ENCODE assay signal across 10 cellular contexts in genomic region chr7:104328308-104328969, GRCh38. TPM values are rescaled to one million over a fixed set of nuclear protein-coding genes. Genes with fewer than 3 reads are reported as not detected.
DNase-seq lines count a peak whose midpoint lies in the region; ATAC-seq and TF ChIP-seq lines count a peak whose summit lies in the region.
"Had no signal": no experiment of that assay in that cellular context is flagged by ENCODE, and none has a peak within 500 bp of the region (broad histone marks: within the 10 kb centered on the region; RNA-seq: fewer than 3 reads in every experiment).

Gene LHFPL3 (plus strand): TSS chr7:104328603.

- no peaks in the 10 kb centered on the region for H3K9me3 ChIP-seq in thoracic aorta
- H3K9me3 ChIP-seq: upper lobe of left lung had no signal

- no peak within 1 kb of the TSS for H3K27ac Mint-ChIP-seq in activated T-cell treated with anti-CD3 and anti-CD28 coated beads, Interleukin-2, amount 50 U/mL, for 24 hours
- no peak within 1 kb of the TSS for H3K27ac Mint-ChIP-seq in WTC11

- ATAC-seq in WTC11 (peak; percentile 74), thoracic aorta (ENCODE audit: insufficient number of reproducible peaks, low FRiP score, low read depth) (no peak), GM21423 (IDR thresholded peaks at IDR 0.05; ENCODE audit: unreplicated experiment) (no peak), GM19035 (IDR thresholded peaks at IDR 0.05; ENCODE audit: unreplicated experiment) (no peak), GM18502 (IDR thresholded peaks at IDR 0.05; ENCODE audit: poor library complexity, unreplicated experiment) (no peak)

- H3K27me3 Mint-ChIP-seq in activated T-cell treated with anti-CD3 and anti-CD28 coated beads, Interleukin-2, amount 50 U/mL, for 24 hours, result peaks cover 66% of the 10 kb centered on the region
- peaks cover 69% of the 10 kb centered on the region for H3K27me3 Mint-ChIP-seq in WTC11 (ENCODE audit: low read depth)

- H3K36me3 Mint-ChIP-seq in activated T-cell treated with anti-CD3 and anti-CD28 coated beads, Interleukin-2, amount 50 U/mL, for 24 hours (ENCODE audit: low read depth), result no peaks in the 10 kb centered on the region
- no peaks in the 10 kb centered on the region for H3K36me3 Mint-ChIP-seq in WTC11

- POLR2A ChIA-PET in WTC11 (lab: Charles Lee), result no interaction called here

- DNase-seq in activated T-cell treated with anti-CD3 and anti-CD28 coated beads, Interleukin-2, amount 50 U/mL, for 24 hours, result peak; percentile 28
- DNase-seq in activated T-cell treated with anti-CD3 and anti-CD28 coated beads, Interleukin-2, amount 50 U/mL, for 1 hour, result no peak
- peak; percentile 59 for DNase-seq in WTC11 (ENCODE audit: low spot score)
- peak; percentile 2 for DNase-seq in iris pigment epithelial cell (ENCODE audit: low read depth)
- no peak for DNase-seq in thoracic aorta (ENCODE audit: low spot score)

- H3K4me1 Mint-ChIP-seq in activated T-cell treated with anti-CD3 and anti-CD28 coated beads, Interleukin-2, amount 50 U/mL, for 24 hours (ENCODE audit: low read depth), result peaks cover 16% of the 10 kb centered on the region
- peaks cover 16% of the 10 kb centered on the region for H3K4me1 Mint-ChIP-seq in WTC11

- CTCF ChIA-PET in WTC11 (lab: Charles Lee), result no interaction called here

- TF ChIP-seq CTCF in WTC11 (IDR thresholded peaks at IDR 0.05) (no peak), thoracic aorta (IDR thresholded peaks at IDR 0.05) (no peak)

- H3K27me3 ChIP-seq in thoracic aorta (replicated peaks; ENCODE audit: insufficient read depth), result no peaks in the 10 kb centered on the region

- H3K9me3 Mint-ChIP-seq in activated T-cell treated with anti-CD3 and anti-CD28 coated beads, Interleukin-2, amount 50 U/mL, for 24 hours, result no peaks in the 10 kb centered on the region
- H3K9me3 Mint-ChIP-seq in WTC11, result no peaks in the 10 kb centered on the region

- no peaks in the 10 kb centered on the region for H3K36me3 ChIP-seq in thoracic aorta
- H3K36me3 ChIP-seq: upper lobe of left lung had no signal

- peak within 1 kb of the TSS; percentile 20 for H3K4me3 Mint-ChIP-seq in activated T-cell treated with anti-CD3 and anti-CD28 coated beads, Interleukin-2, amount 50 U/mL, for 24 hours
- peak within 1 kb of the TSS; percentile 74 for H3K4me3 Mint-ChIP-seq in WTC11

- H3K27ac ChIP-seq in thoracic aorta, result no peak within 1 kb of the TSS
- H3K27ac ChIP-seq: upper lobe of left lung had no signal

- peaks cover 0 to 17% of the 10 kb centered on the region in 2 donors for H3K4me1 ChIP-seq in thoracic aorta (ENCODE audit: control insufficient read depth in 1 of 2, low read depth in 2 of 2)

- H3K4me3 ChIP-seq in thoracic aorta, result peak within 1 kb of the TSS; percentile 57

TF ChIP-seq in WTC11, 78 proteins besides CTCF, POLR2A, EP300 and RAD21:
- TF ChIP-seq TP53 (CRISPR knock-in tag; IDR thresholded peaks at IDR 0.05), result peak; percentile 84; the same call in 1 of the 2 replicates
- TF ChIP-seq FOXP1 (CRISPR knock-in tag; IDR thresholded peaks at IDR 0.05; ENCODE audit: borderline replicate concordance), result 0 out of 2 replicates have a peak, but pooled peaks have one; percentile 9
- peak; percentile 96 for TF ChIP-seq ZNF263 (CRISPR knock-in tag; IDR thresholded peaks at IDR 0.05; ENCODE audit: low read depth)
- 0 out of 2 replicates have a peak, but pooled peaks have one; percentile 15 for TF ChIP-seq NFE2L1 (CRISPR knock-in tag; IDR thresholded peaks at IDR 0.05)
- TF ChIP-seq ELF4 (CRISPR knock-in tag; IDR thresholded peaks at IDR 0.05; ENCODE audit: low read depth), result peak; percentile 71; the same call in 1 of the 2 replicates
- TF ChIP-seq, protein P1, sequence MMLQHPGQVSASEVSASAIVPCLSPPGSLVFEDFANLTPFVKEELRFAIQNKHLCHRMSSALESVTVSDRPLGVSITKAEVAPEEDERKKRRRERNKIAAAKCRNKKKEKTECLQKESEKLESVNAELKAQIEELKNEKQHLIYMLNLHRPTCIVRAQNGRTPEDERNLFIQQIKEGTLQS (CRISPR knock-in tag; conservative IDR thresholded peaks at IDR 0.05), result 0 out of 2 replicates have a peak, but pooled peaks have one; percentile 2
- TF ChIP-seq JUN (CRISPR knock-in tag; IDR thresholded peaks at IDR 0.05), result peak; percentile 6; the same call in 1 of the 2 replicates
- TF ChIP-seq MYBL2 (CRISPR knock-in tag; IDR thresholded peaks at IDR 0.05), result no peak
- 0 out of 2 replicates have a peak, but pooled peaks have one; percentile 2 for TF ChIP-seq SMAD3 (CRISPR knock-in tag; IDR thresholded peaks at IDR 0.05; ENCODE audit: borderline replicate concordance)
- TF ChIP-seq ZBTB21 (CRISPR knock-in tag; IDR thresholded peaks at IDR 0.05; ENCODE audit: borderline replicate concordance), result no peak
- no peak for TF ChIP-seq SOX15 (CRISPR knock-in tag; IDR thresholded peaks at IDR 0.05)
- TF ChIP-seq, protein P2, sequence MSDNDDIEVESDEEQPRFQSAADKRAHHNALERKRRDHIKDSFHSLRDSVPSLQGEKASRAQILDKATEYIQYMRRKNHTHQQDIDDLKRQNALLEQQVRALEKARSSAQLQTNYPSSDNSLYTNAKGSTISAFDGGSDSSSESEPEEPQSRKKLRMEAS (CRISPR knock-in tag; IDR thresholded peaks at IDR 0.05), result 0 out of 2 replicates have a peak, but pooled peaks have one; percentile 54
- TF ChIP-seq ATF1 (CRISPR knock-in tag; IDR thresholded peaks at IDR 0.05), result no peak
- TF ChIP-seq PRRX2 (CRISPR knock-in tag; IDR thresholded peaks at IDR 0.05), result no peak
- no peak for TF ChIP-seq GTF2I (CRISPR knock-in tag; conservative IDR thresholded peaks at IDR 0.05)
- TF ChIP-seq, protein P3, sequence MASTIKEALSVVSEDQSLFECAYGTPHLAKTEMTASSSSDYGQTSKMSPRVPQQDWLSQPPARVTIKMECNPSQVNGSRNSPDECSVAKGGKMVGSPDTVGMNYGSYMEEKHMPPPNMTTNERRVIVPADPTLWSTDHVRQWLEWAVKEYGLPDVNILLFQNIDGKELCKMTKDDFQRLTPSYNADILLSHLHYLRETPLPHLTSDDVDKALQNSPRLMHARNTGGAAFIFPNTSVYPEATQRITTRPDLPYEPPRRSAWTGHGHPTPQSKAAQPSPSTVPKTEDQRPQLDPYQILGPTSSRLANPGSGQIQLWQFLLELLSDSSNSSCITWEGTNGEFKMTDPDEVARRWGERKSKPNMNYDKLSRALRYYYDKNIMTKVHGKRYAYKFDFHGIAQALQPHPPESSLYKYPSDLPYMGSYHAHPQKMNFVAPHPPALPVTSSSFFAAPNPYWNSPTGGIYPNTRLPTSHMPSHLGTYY (CRISPR knock-in tag; IDR thresholded peaks at IDR 0.05), result no peak

RNA-seq across cellular contexts. Expression of gene LHFPL3, which starts in this region (rescaled TPM):
- 0.34 to 0.83 TPM in 2 of 3 replicates, not detected in the other for total RNA-seq in WTC11 (2021)
- total RNA-seq in thoracic aorta, result not detected
- total RNA-seq: liver, upper lobe of left lung had no signal

Comparison
In these comparisons a context has a peak if more than half of its experiments do, and no peak if none do; other contexts are left out.
1. DNase-seq: peak in activated T-cell treated with anti-CD3 and anti-CD28 coated beads, Interleukin-2, amount 50 U/mL, for 24 hours (single experiment) and iris pigment epithelial cell (single experiment); none in activated T-cell treated with anti-CD3 and anti-CD28 coated beads, Interleukin-2, amount 50 U/mL, for 1 hour (single experiment) and thoracic aorta (single experiment).
2. Peak in DNase-seq and ATAC-seq in WTC11; RNA of the gene not detected or under 1 TPM.